1 cellular context compared by ENCODE assay signal in the genomic region with DNA sequence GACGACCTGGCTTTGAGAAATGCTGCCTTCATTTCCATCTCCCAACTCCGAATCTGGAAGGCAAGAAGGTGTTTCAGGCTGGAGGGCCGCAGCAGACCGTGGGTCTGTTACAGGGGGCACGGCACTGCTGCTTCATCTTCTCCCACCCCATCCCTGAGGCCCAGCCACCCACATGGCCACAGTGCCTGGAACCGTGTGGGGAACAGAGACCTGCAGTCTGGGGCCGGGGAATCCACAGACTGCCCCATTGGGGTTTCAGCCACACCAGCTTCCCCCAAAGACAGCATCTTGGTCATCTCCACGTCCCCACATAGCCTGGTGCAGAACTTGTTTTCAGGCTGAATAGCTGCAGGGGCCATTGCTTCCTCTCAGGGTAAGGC.
TF ChIP-seq lines count a peak whose summit lies in the region.

No MANE protein-coding gene starts in this region.

TF ChIP-seq in H1, 55 proteins besides CTCF, POLR2A, EP300 and RAD21:
- TF ChIP-seq SP4 (IDR thresholded peaks at IDR 0.05; ENCODE audit: low read length) = no peak
- TF ChIP-seq, protein P1, sequence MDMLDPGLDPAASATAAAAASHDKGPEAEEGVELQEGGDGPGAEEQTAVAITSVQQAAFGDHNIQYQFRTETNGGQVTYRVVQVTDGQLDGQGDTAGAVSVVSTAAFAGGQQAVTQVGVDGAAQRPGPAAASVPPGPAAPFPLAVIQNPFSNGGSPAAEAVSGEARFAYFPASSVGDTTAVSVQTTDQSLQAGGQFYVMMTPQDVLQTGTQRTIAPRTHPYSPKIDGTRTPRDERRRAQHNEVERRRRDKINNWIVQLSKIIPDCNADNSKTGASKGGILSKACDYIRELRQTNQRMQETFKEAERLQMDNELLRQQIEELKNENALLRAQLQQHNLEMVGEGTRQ (IDR thresholded peaks at IDR 0.05; ENCODE audit: low read length) = no peak
- no peak for TF ChIP-seq SUZ12 (IDR thresholded peaks at IDR 0.05; ENCODE audit: low read length)
